ENCODE assay signal across 13 cellular contexts in genomic region chr1:52955129-52955970, GRCh38. TPM values are rescaled to one million over a fixed set of nuclear protein-coding genes. Genes with fewer than 3 reads are reported as not detected.
A peak's percentile ranks its signal among the peaks of the same experiment; 100 is the strongest.
DNase-seq lines count a peak whose midpoint lies in the region; ATAC-seq, FAIRE-seq and TF ChIP-seq lines count a peak whose summit lies in the region.
"Had no signal": no experiment of that assay in that cellular context is flagged by ENCODE, and none has a peak within 500 bp of the region (broad histone marks: within the 10 kb centered on the region; RNA-seq: fewer than 3 reads in every experiment).

No MANE protein-coding gene starts in this region.

- H3K9me3 ChIP-seq in right lobe of liver, result no peaks in the 10 kb centered on the region
- H3K9me3 ChIP-seq: spleen had no signal

- H3K36me3 Mint-ChIP-seq in stimulated activated naive B cell treated with anti-CD40 and anti-IgM and Interleukin-4, amounts not matched to agents 10 μg/mL and 1 μg/mL and 100 μg/mL, for 72 hours, result peaks cover 0 to 3% of the 10 kb centered on the region in 2 donors

- no peak overlapping the region for H3K27ac ChIP-seq in right lobe of liver

- H3K4me3 ChIP-seq in astrocyte of the spinal cord (ENCODE audit: low read depth, low read length), result no peak overlapping the region
- no peak overlapping the region for H3K4me3 ChIP-seq in right lobe of liver
- H3K4me3 ChIP-seq: GM23338, spleen had no signal

- ATAC-seq in right lobe of liver, result peak in 3 of 4 donors; percentile 39 to 70 (median 68)
- ATAC-seq in stimulated activated naive B cell treated with anti-CD40 and anti-IgM and Interleukin-4, amounts not matched to agents 10 μg/mL and 1 μg/mL and 100 μg/mL, for 72 hours (replicated peaks), result no peak
- ATAC-seq: GM23338 had no signal

- H3K27ac Mint-ChIP-seq in stimulated activated naive B cell treated with anti-CD40 and anti-IgM and Interleukin-4, amounts not matched to agents 10 μg/mL and 1 μg/mL and 100 μg/mL, for 72 hours, result no peak overlapping the region
- H3K27ac Mint-ChIP-seq: GM23338 had no signal

- no peaks in the 10 kb centered on the region for H3K4me1 Mint-ChIP-seq in stimulated activated naive B cell treated with anti-CD40 and anti-IgM and Interleukin-4, amounts not matched to agents 10 μg/mL and 1 μg/mL and 100 μg/mL, for 72 hours
- H3K4me1 Mint-ChIP-seq: GM23338 had no signal

- H3K4me1 ChIP-seq in right lobe of liver, result peaks cover 0 to 19% (median 5%) of the 10 kb centered on the region in 4 donors
- H3K4me1 ChIP-seq: spleen had no signal

- H3K36me3 ChIP-seq in right lobe of liver, result peaks cover 0 to 86% (median 43%) of the 10 kb centered on the region in 4 donors

- no peaks in the 10 kb centered on the region for H3K27me3 Mint-ChIP-seq in stimulated activated naive B cell treated with anti-CD40 and anti-IgM and Interleukin-4, amounts not matched to agents 10 μg/mL and 1 μg/mL and 100 μg/mL, for 72 hours

- no peaks in the 10 kb centered on the region for H3K9me3 Mint-ChIP-seq in stimulated activated naive B cell treated with anti-CD40 and anti-IgM and Interleukin-4, amounts not matched to agents 10 μg/mL and 1 μg/mL and 100 μg/mL, for 72 hours
- H3K9me3 Mint-ChIP-seq: GM23338 had no signal

- no peaks in the 10 kb centered on the region for H3K27me3 ChIP-seq in right lobe of liver
- H3K27me3 ChIP-seq: spleen had no signal

- TF ChIP-seq CTCF in AG09319 (IDR thresholded peaks at IDR 0.05; ENCODE audit: low read depth, low read length) (no peak), astrocyte of the spinal cord (IDR thresholded peaks at IDR 0.05; ENCODE audit: low read depth, low read length) (no peak), right lobe of liver (IDR thresholded peaks at IDR 0.05) (no peak)

- intact Hi-C loops in right lobe of liver (cut with DNase I), result no loop called here

- H3K4me3 Mint-ChIP-seq in stimulated activated naive B cell treated with anti-CD40 and anti-IgM and Interleukin-4, amounts not matched to agents 10 μg/mL and 1 μg/mL and 100 μg/mL, for 72 hours, result no peak overlapping the region
- H3K4me3 Mint-ChIP-seq: GM23338 had no signal

- no peak for TF ChIP-seq POLR2A in right lobe of liver (IDR thresholded peaks at IDR 0.05)

- in situ Hi-C loops in astrocyte of the spinal cord (cut with HindIII; ENCODE audit: low sequenced_read_pairs), result no loop called here

- 43% methylated on average over 5 of the region's 6 CpGs for WGBS in right lobe of liver (ENCODE audit: insufficient coverage, low coverage, low lambda C conversion rate, missing lambda C conversion rate)

- FAIRE-seq in HTR-8/SVneo (lab: Jason Lieb, UNC), result no peak

- DNase-seq in AG09319 (ENCODE audit: extremely low read depth, low read depth) (peak; percentile 83), HTR-8/SVneo (ENCODE audit: insufficient read length, low spot score) (peak; percentile 30), astrocyte of the spinal cord (ENCODE audit: low read depth, low spot score) (peak; percentile 89), right lobe of liver (no peak), SIG-M5 (lab: John Stamatoyannopoulos, UW) (no peak), iPS-NIHi11 (ENCODE audit: low spot score) (no peak), GDM1 (lab: John Stamatoyannopoulos, UW) (no peak)
- DNase-seq in stimulated activated naive B cell treated with anti-CD40 and anti-IgM and Interleukin-4, amounts not matched to agents 10 μg/mL and 1 μg/mL and 100 μg/mL, for 72 hours, result no peak
- DNase-seq: activated gamma-delta T cell, glutamatergic neuron, KG1, spleen had no signal

RNA-seq across cellular contexts. Expression of gene SCP2, which starts 28.3 kb away (rescaled TPM):
- 100 to 1,000 TPM; 207 to 885 (median 634) TPM for total RNA-seq in right lobe of liver

RNA-seq across cellular contexts. Expression of gene ECHDC2, which starts 33.8 kb away (rescaled TPM):
- total RNA-seq in right lobe of liver, result 100 to 1,000 TPM; 167 to 856 (median 390) TPM

Comparison
In these comparisons a context has a peak if more than half of its experiments do, and no peak if none do; other contexts are left out.
1. DNase-seq: peak in AG09319 (single experiment), HTR-8/SVneo (single experiment) and astrocyte of the spinal cord (single experiment); none in right lobe of liver (0 of 3), SIG-M5 (single experiment), iPS-NIHi11 (single experiment), GDM1 (single experiment) and stimulated activated naive B cell treated with anti-CD40 and anti-IgM and Interleukin-4, amounts not matched to agents 10 μg/mL and 1 μg/mL and 100 μg/mL, for 72 hours (single experiment).
2. ATAC-seq: peak in right lobe of liver (3 of 4); none in stimulated activated naive B cell treated with anti-CD40 and anti-IgM and Interleukin-4, amounts not matched to agents 10 μg/mL and 1 μg/mL and 100 μg/mL, for 72 hours (0 of 2).